ENCODE assay signal across 16 cellular contexts in the genomic region with DNA sequence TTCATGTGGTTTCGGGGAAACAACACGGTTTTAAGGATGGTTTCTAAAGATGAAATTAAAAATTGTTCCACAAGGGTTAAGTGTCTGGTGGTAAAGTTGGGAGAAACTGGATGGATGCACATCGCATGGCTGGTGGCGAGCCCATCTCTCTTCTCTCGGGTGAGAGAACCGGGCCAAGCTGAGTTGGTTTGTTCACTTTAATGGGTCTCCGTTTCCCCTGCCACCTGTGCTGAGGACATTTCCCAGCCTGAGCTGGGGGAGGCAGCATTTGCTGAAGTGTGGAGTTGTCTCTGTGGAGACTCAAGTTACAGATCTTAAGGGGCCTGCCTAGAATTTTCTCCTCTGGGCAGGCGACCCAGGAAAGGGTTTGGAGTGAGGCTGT. TPM values are rescaled to one million over a fixed set of nuclear protein-coding genes. Genes with fewer than 3 reads are reported as not detected.
DNase-seq lines count a peak whose midpoint lies in the region; ATAC-seq and TF ChIP-seq lines count a peak whose summit lies in the region.
"Had no signal": no experiment of that assay in that cellular context is flagged by ENCODE, and none has a peak within 500 bp of the region (broad histone marks: within the 10 kb centered on the region; RNA-seq: fewer than 3 reads in every experiment).

No MANE protein-coding gene starts in this region.

- POLR2A ChIA-PET in activated CD8-positive, alpha-beta T cell treated with anti-CD3 and anti-CD28 coated beads for 36 hours (lab: Charles Lee): interaction anchor here (0.7 to 13.8 kb wide), 6 partner anchors 9 to 271 kb away, joined by 3 to 482 read pairs (median 3); partner anchors contain the start of gene PYCARD

- H3K27ac Mint-ChIP-seq in HFFc6: peak overlapping the region; percentile 77
- peak overlapping the region; percentile 82 for H3K27ac Mint-ChIP-seq in activated CD8-positive, alpha-beta T cell treated with anti-CD3 and anti-CD28 coated beads for 36 hours
- H3K27ac Mint-ChIP-seq in natural killer cell: peak overlapping the region; percentile 80 to 94
- H3K27ac Mint-ChIP-seq: nephron progenitor cell had no signal

- H3K4me3 Mint-ChIP-seq in HFFc6 (no peak overlapping the region), natural killer cell (peak overlapping the region; percentile 91)
- H3K4me3 Mint-ChIP-seq in activated CD8-positive, alpha-beta T cell treated with anti-CD3 and anti-CD28 coated beads for 36 hours: no peak overlapping the region
- H3K4me3 Mint-ChIP-seq: nephron progenitor cell had no signal

- H3K4me1 Mint-ChIP-seq in HFFc6 (ENCODE audit: low read depth) (peaks cover 57% of the 10 kb centered on the region), natural killer cell (peaks cover 90 to 93% of the 10 kb centered on the region in 2 donors)
- H3K4me1 Mint-ChIP-seq in activated CD8-positive, alpha-beta T cell treated with anti-CD3 and anti-CD28 coated beads for 36 hours (ENCODE audit: low read depth): peaks cover 89% of the 10 kb centered on the region

- TF ChIP-seq CTCF in HFFc6 (IDR thresholded peaks at IDR 0.05) (no peak), natural killer cell (IDR thresholded peaks at IDR 0.05) (no peak)
- no peak for TF ChIP-seq CTCF in activated CD8-positive, alpha-beta T cell treated with anti-CD3 and anti-CD28 coated beads for 36 hours (IDR thresholded peaks at IDR 0.05)

- CTCF ChIA-PET in activated CD8-positive, alpha-beta T cell treated with anti-CD3 and anti-CD28 coated beads for 36 hours (lab: Charles Lee): interaction anchor here (1.0 to 1.1 kb wide), 2 partner anchors 11 to 195 kb away, joined by 4 read pairs; no protein-coding TSS in a partner anchor

- intact Hi-C loops in activated CD8-positive, alpha-beta T cell treated with anti-CD3 and anti-CD28 coated beads for 36 hours (cut with micrococcal nuclease): loop anchor here (10.0 kb wide), 1 partner anchor 687 kb away; the partner anchor contains the start of gene ZNF267
- intact Hi-C loops in natural killer cell (cut with micrococcal nuclease): loop anchor here (2.0 to 10.0 kb wide), 5 partner anchors 15 to 527 kb away; partner anchors contain the start of genes KAT8 and PYCARD

- H3K27me3 Mint-ChIP-seq in HFFc6 (ENCODE audit: insufficient read depth) (peaks cover 25% of the 10 kb centered on the region), natural killer cell (ENCODE audit: low read depth in 2 of 2) (no peaks in the 10 kb centered on the region)
- H3K27me3 Mint-ChIP-seq in activated CD8-positive, alpha-beta T cell treated with anti-CD3 and anti-CD28 coated beads for 36 hours: no peaks in the 10 kb centered on the region

- H3K36me3 Mint-ChIP-seq in HFFc6 (ENCODE audit: low read depth) (peaks cover 92% of the 10 kb centered on the region), natural killer cell (peaks cover 65% of the 10 kb centered on the region)
- H3K36me3 Mint-ChIP-seq in activated CD8-positive, alpha-beta T cell treated with anti-CD3 and anti-CD28 coated beads for 36 hours (ENCODE audit: low read depth): peaks cover 97% of the 10 kb centered on the region

- H3K9me3 Mint-ChIP-seq in HFFc6 (no peaks in the 10 kb centered on the region), natural killer cell (no peaks in the 10 kb centered on the region)
- H3K9me3 Mint-ChIP-seq in activated CD8-positive, alpha-beta T cell treated with anti-CD3 and anti-CD28 coated beads for 36 hours: no peaks in the 10 kb centered on the region
- H3K9me3 Mint-ChIP-seq: nephron progenitor cell had no signal

- ATAC-seq in activated CD8-positive, alpha-beta T cell treated with anti-CD3 and anti-CD28 coated beads for 36 hours: peak; percentile 11
- ATAC-seq in natural killer cell (no peak), HG03469 (IDR thresholded peaks at IDR 0.05; ENCODE audit: unreplicated experiment) (no peak)

- DNase-seq in HFFc6 (no peak), natural killer cell (no peak), T-helper 9 cell (no peak)
- peak; percentile 30 for DNase-seq in activated CD8-positive, alpha-beta T cell treated with anti-CD3 and anti-CD28 coated beads for 36 hours
- DNase-seq: activated effector memory CD4-positive, alpha-beta T cell treated with Interleukin-2 at 50 U/mL for 16 hours; BE2C; DMS53; effector CD4-positive, alpha-beta T cell; foreskin fibroblast; MV-4-11; NCI-H748 treated with DMSO at 0.1 percent for 48 hours; nephron progenitor cell; stimulated activated CD4-positive, alpha-beta T cell treated with anti-CD3 and anti-CD28 coated beads, Interleukin-2, amount 100 ng/mL, for 24 hours; T-helper 1 cell had no signal

RNA-seq across cellular contexts. Expression of gene FUS, which starts 7.9 kb away (rescaled TPM):
- total RNA-seq in HFFc6 (2021; fragmentation: NEBNext Ultra II Directional; extraction: Animal tissue kit (Norgen Biotek cat#: 25700)): 100 to 1,000 TPM; 275 to 504 (median 422) TPM
- total RNA-seq in activated CD8-positive, alpha-beta T cell treated with anti-CD3 and anti-CD28 coated beads for 36 hours: 100 to 1,000 TPM; 486 to 533 TPM
- 100 to 1,000 TPM; 872 to 934 (median 918) TPM for total RNA-seq in natural killer cell

RNA-seq across cellular contexts. Expression of gene PYCARD, which starts 14.8 kb away (rescaled TPM):
- total RNA-seq in HFFc6 (2021; fragmentation: NEBNext Ultra II Directional; extraction: Animal tissue kit (Norgen Biotek cat#: 25700)): 10 to 100 TPM; 13.0 to 23.1 (median 22.5) TPM
- total RNA-seq in activated CD8-positive, alpha-beta T cell treated with anti-CD3 and anti-CD28 coated beads for 36 hours: 1 to 10 TPM; 5.9 to 6.1 TPM
- 10 to 100 TPM; 29.7 to 38.1 (median 37.6) TPM for total RNA-seq in natural killer cell

RNA-seq across cellular contexts. Expression of gene TRIM72, which starts 26.1 kb away (rescaled TPM):
- total RNA-seq in HFFc6 (2021; fragmentation: NEBNext Ultra II Directional; extraction: Animal tissue kit (Norgen Biotek cat#: 25700)): under 1 TPM in 1 of 6 experiments, not detected in 5; 0.05 TPM
- total RNA-seq in activated CD8-positive, alpha-beta T cell treated with anti-CD3 and anti-CD28 coated beads for 36 hours: not detected
- under 1 TPM in 2 of 3 donors, not detected in 1; 0.05 to 0.07 TPM for total RNA-seq in natural killer cell

RNA-seq across cellular contexts. Expression of gene PYDC1, which starts 29.1 kb away (rescaled TPM):
- not detected for total RNA-seq in HFFc6 (2021; fragmentation: NEBNext Ultra II Directional; extraction: Animal tissue kit (Norgen Biotek cat#: 25700))
- not detected for total RNA-seq in activated CD8-positive, alpha-beta T cell treated with anti-CD3 and anti-CD28 coated beads for 36 hours
- not detected for total RNA-seq in natural killer cell
- total RNA-seq: right atrium auricular region had no signal

RNA-seq across cellular contexts. Expression of gene PRSS36, which starts 37.9 kb away (rescaled TPM):
- under 1 TPM in 4 of 6 experiments, not detected in 2; 0.38 to 0.60 (median 0.47) TPM for total RNA-seq in HFFc6 (2021; fragmentation: NEBNext Ultra II Directional; extraction: Animal tissue kit (Norgen Biotek cat#: 25700))
- total RNA-seq in activated CD8-positive, alpha-beta T cell treated with anti-CD3 and anti-CD28 coated beads for 36 hours: under 1 TPM; 0.18 to 0.72 TPM
- 1 to 10 TPM; 2.1 to 3.5 (median 2.3) TPM for total RNA-seq in natural killer cell
